Comparison of ENCODE assay signal across 19 cellular contexts in genomic region chr2:205776720-205777119, GRCh38.
A peak's percentile ranks its signal among the peaks of the same experiment; 100 is the strongest.
DNase-seq lines count a peak whose midpoint lies in the region; ATAC-seq and TF ChIP-seq lines count a peak whose summit lies in the region.
"Had no signal": no experiment of that assay in that cellular context is flagged by ENCODE, and none has a peak within 500 bp of the region (broad histone marks: within the 10 kb centered on the region; RNA-seq: fewer than 3 reads in every experiment).

No MANE protein-coding gene starts in this region.

- no peak overlapping the region for H3K9ac ChIP-seq in muscle layer of colon (ENCODE audit: low read length)
- H3K9ac ChIP-seq: GM23248, parathyroid adenoma had no signal

- no peak for ATAC-seq in GM19324 (IDR thresholded peaks at IDR 0.05; ENCODE audit: low FRiP score, unreplicated experiment)
- ATAC-seq: activated CD4-positive, CD25-positive, alpha-beta regulatory T cell treated with anti-CD3 and anti-CD28 coated beads, Interleukin-2, amount 50 U/mL, for 24 hours; activated CD8-positive, alpha-beta T cell treated with anti-CD3 and anti-CD28 coated beads for 36 hours; CD8-positive, alpha-beta T cell had no signal

- H3K27me3 ChIP-seq in BE2C: no peaks in the 10 kb centered on the region
- H3K27me3 ChIP-seq in muscle layer of colon (ENCODE audit: control insufficient read depth in 1 of 2, insufficient read depth in 2 of 2, low read length in 2 of 2): no peaks in the 10 kb centered on the region
- H3K27me3 ChIP-seq: adrenal gland, body of pancreas had no signal

- DNase-seq in BE2C (peak; percentile 31), DMS153 treated with DMSO at 0.1 percent for 48 hours (lab: John Stamatoyannopoulos, UW; ENCODE audit: unreplicated experiment) (peak; percentile 59), NCI-H774 (lab: John Stamatoyannopoulos, UW) (peak; percentile 71), NCI-H1417 (lab: John Stamatoyannopoulos, UW) (no peak)
- DNase-seq in activated CD4-positive, CD25-positive, alpha-beta regulatory T cell (lab: John Stamatoyannopoulos, UW): no peak
- DNase-seq: CD8-positive, alpha-beta T cell; cerebellar nuclear complex; NCI-H1694 treated with DMSO at 0.1 percent for 48 hours; stimulated activated CD4-positive, alpha-beta T cell treated with anti-CD3 and anti-CD28 coated beads, Interleukin-12 subunit alpha, Interleukin-12 subunit beta, amount 100 ng/mL, for 4 hours; stimulated activated CD4-positive, alpha-beta T cell treated with anti-CD3 and anti-CD28 coated beads, Interleukin-4, amount 100 ng/mL, for 1 hour; tibial artery had no signal

- H3K4me3 ChIP-seq in BE2C (ENCODE audit: low read depth, low read length) (no peak overlapping the region), muscle layer of colon (ENCODE audit: low read depth in 1 of 2, low read length in 2 of 2) (no peak overlapping the region)
- H3K4me3 ChIP-seq: adrenal gland, body of pancreas, GM23248, tibial artery had no signal

- TF ChIP-seq CTCF in BE2C (IDR thresholded peaks at IDR 0.05; ENCODE audit: low read depth, low read length): no peak

- H3K9me3 ChIP-seq in BE2C: no peaks in the 10 kb centered on the region; the same call in 1 of the 2 replicates
- H3K9me3 ChIP-seq in muscle layer of colon (ENCODE audit: low read length): no peaks in the 10 kb centered on the region
- H3K9me3 ChIP-seq: adrenal gland, body of pancreas, tibial artery had no signal

- peak overlapping the region; percentile 86 for H3K27ac ChIP-seq in muscle layer of colon (ENCODE audit: low read depth, low read length)
- H3K27ac ChIP-seq: adrenal gland, body of pancreas, GM23248, parathyroid adenoma, tibial artery had no signal

- H3K4me1 ChIP-seq in BE2C (peaks cover 14% of the 10 kb centered on the region), muscle layer of colon (ENCODE audit: insufficient read depth, low read length) (peaks cover 97% of the 10 kb centered on the region)
- H3K4me1 ChIP-seq: adrenal gland, parathyroid adenoma, tibial artery had no signal

- H3K36me3 ChIP-seq in BE2C: no peaks in the 10 kb centered on the region
- H3K36me3 ChIP-seq in muscle layer of colon (ENCODE audit: insufficient read depth, low read length): peaks cover 23% of the 10 kb centered on the region
- H3K36me3 ChIP-seq: tibial artery had no signal

Comparison
In these comparisons a context has a peak if more than half of its experiments do, and no peak if none do; other contexts are left out.
1. DNase-seq: peak in BE2C (single experiment), DMS153 treated with DMSO at 0.1 percent for 48 hours (single experiment) and NCI-H774 (single experiment); none in NCI-H1417 (0 of 3) and activated CD4-positive, CD25-positive, alpha-beta regulatory T cell (0 of 4).